ENCODE assay signal across 1 cellular context in the genomic region with DNA sequence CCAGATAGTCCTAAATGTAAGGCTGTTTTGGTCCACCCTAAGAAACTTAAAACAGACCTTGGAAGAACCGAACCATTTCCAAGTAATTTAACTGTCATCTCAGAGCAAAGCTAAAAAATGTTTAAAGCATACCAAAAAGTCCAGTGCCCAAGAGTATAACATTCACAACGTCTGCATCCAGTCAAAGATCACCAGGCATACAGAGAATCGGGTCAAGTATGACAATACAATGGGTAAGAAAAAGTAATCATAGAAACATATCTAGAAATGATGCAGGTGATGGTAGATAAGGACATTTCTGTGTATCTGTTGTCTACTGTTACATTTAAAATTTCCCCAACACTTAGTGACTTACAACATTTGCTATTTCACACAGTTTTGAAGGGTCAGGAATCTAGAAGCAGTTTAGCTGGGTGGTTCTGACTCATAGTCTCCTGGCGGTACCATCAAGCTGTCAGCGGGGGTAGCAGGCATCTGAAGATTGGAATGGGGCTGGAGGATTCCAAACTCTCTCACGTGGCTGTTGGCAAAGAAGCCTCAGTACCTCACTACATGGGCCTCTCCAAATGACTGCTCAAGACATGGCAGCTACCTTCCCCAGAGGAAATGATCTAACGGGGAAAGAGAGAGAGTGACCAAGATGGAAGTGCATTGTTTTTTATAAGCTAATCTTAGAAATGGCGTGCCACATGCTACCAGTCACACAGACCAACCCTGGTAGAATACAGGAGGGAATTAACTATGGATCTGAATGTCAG.
TF ChIP-seq lines count a peak whose summit lies in the region.

No MANE protein-coding gene starts in this region.

TF ChIP-seq in GM23338, 12 proteins besides CTCF, POLR2A, EP300 and RAD21 (continued from another document):
- TF ChIP-seq, protein P1, sequence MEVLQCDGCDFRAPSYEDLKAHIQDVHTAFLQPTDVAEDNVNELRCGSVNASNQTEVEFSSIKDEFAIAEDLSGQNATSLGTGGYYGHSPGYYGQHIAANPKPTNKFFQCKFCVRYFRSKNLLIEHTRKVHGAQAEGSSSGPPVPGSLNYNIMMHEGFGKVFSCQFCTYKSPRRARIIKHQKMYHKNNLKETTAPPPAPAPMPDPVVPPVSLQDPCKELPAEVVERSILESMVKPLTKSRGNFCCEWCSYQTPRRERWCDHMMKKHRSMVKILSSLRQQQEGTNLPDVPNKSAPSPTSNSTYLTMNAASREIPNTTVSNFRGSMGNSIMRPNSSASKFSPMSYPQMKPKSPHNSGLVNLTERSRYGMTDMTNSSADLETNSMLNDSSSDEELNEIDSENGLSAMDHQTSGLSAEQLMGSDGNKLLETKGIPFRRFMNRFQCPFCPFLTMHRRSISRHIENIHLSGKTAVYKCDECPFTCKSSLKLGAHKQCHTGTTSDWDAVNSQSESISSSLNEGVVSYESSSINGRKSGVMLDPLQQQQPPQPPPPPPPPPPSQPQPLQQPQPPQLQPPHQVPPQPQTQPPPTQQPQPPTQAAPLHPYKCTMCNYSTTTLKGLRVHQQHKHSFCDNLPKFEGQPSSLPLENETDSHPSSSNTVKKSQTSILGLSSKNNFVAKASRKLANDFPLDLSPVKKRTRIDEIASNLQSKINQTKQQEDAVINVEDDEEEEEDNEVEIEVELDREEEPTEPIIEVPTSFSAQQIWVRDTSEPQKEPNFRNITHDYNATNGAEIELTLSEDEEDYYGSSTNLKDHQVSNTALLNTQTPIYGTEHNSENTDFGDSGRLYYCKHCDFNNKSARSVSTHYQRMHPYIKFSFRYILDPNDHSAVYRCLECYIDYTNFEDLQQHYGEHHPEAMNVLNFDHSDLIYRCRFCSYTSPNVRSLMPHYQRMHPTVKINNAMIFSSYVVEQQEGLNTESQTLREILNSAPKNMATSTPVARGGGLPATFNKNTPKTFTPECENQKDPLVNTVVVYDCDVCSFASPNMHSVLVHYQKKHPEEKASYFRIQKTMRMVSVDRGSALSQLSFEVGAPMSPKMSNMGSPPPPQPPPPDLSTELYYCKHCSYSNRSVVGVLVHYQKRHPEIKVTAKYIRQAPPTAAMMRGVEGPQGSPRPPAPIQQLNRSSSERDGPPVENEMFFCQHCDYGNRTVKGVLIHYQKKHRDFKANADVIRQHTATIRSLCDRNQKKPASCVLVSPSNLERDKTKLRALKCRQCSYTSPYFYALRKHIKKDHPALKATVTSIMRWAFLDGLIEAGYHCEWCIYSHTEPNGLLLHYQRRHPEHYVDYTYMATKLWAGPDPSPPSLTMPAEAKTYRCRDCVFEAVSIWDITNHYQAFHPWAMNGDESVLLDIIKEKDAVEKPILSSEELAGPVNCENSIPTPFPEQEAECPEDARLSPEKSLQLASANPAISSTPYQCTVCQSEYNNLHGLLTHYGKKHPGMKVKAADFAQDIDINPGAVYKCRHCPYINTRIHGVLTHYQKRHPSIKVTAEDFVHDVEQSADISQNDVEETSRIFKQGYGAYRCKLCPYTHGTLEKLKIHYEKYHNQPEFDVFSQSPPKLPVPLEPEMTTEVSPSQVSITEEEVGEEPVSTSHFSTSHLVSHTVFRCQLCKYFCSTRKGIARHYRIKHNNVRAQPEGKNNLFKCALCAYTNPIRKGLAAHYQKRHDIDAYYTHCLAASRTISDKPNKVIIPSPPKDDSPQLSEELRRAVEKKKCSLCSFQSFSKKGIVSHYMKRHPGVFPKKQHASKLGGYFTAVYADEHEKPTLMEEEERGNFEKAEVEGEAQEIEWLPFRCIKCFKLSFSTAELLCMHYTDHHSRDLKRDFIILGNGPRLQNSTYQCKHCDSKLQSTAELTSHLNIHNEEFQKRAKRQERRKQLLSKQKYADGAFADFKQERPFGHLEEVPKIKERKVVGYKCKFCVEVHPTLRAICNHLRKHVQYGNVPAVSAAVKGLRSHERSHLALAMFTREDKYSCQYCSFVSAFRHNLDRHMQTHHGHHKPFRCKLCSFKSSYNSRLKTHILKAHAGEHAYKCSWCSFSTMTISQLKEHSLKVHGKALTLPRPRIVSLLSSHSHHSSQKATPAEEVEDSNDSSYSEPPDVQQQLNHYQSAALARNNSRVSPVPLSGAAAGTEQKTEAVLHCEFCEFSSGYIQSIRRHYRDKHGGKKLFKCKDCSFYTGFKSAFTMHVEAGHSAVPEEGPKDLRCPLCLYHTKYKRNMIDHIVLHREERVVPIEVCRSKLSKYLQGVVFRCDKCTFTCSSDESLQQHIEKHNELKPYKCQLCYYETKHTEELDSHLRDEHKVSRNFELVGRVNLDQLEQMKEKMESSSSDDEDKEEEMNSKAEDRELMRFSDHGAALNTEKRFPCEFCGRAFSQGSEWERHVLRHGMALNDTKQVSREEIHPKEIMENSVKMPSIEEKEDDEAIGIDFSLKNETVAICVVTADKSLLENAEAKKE (CRISPR knock-in tag; IDR thresholded peaks at IDR 0.05): no peak
- TF ChIP-seq JUNB (IDR thresholded peaks at IDR 0.05; ENCODE audit: unreplicated experiment): no peak
- TF ChIP-seq, protein P2, sequence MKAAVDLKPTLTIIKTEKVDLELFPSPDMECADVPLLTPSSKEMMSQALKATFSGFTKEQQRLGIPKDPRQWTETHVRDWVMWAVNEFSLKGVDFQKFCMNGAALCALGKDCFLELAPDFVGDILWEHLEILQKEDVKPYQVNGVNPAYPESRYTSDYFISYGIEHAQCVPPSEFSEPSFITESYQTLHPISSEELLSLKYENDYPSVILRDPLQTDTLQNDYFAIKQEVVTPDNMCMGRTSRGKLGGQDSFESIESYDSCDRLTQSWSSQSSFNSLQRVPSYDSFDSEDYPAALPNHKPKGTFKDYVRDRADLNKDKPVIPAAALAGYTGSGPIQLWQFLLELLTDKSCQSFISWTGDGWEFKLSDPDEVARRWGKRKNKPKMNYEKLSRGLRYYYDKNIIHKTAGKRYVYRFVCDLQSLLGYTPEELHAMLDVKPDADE (IDR thresholded peaks at IDR 0.05): no peak
- no peak for TF ChIP-seq ZNF114 (CRISPR knock-in tag; IDR thresholded peaks at IDR 0.05)
- no peak for TF ChIP-seq STAT1 (IDR thresholded peaks at IDR 0.05; ENCODE audit: unreplicated experiment)
